19 cellular contexts compared by ENCODE assay signal in genomic region chr3:56596441-56596840, GRCh38. TPM values are rescaled to one million over a fixed set of nuclear protein-coding genes. Genes with fewer than 3 reads are reported as not detected.
DNase-seq lines count a peak whose midpoint lies in the region; ATAC-seq and TF ChIP-seq lines count a peak whose summit lies in the region.
"Had no signal": no experiment of that assay in that cellular context is flagged by ENCODE, and none has a peak within 500 bp of the region (broad histone marks: within the 10 kb centered on the region; RNA-seq: fewer than 3 reads in every experiment).

No MANE protein-coding gene starts in this region.

- CTCF ChIA-PET in activated naive CD4-positive, alpha-beta T cell treated with anti-CD3 and anti-CD28 coated beads, Interleukin-2, amount 10 ng/mL, durations not matched to agents 7 days and 5 days (lab: Charles Lee): no interaction called here
- CTCF ChIA-PET in CD8-positive, alpha-beta memory T cell (lab: Charles Lee): no interaction called here

- H3K27ac ChIP-seq in CD8-positive, alpha-beta memory T cell (ENCODE audit: low read depth, low read length): no peak overlapping the region
- no peak overlapping the region for H3K27ac ChIP-seq in suprapubic skin
- H3K27ac ChIP-seq: KMS-11, SJCRH30 had no signal

- TF ChIP-seq CTCF in suprapubic skin (IDR thresholded peaks at IDR 0.05): no peak

- 98% methylated on average over 6 of the region's 6 CpGs for WGBS in suprapubic skin

- peaks cover 42% of the 10 kb centered on the region for H3K4me1 ChIP-seq in CD8-positive, alpha-beta memory T cell (ENCODE audit: insufficient read depth, low read length)
- no peaks in the 10 kb centered on the region for H3K4me1 ChIP-seq in suprapubic skin
- H3K4me1 ChIP-seq: BE2C, SJCRH30 had no signal

- no peaks in the 10 kb centered on the region for H3K36me3 ChIP-seq in CD8-positive, alpha-beta memory T cell (ENCODE audit: insufficient read depth, low read length)
- peaks cover 20% of the 10 kb centered on the region for H3K36me3 ChIP-seq in suprapubic skin
- H3K36me3 ChIP-seq: BE2C had no signal

- no peak for DNase-seq in activated naive CD4-positive, alpha-beta T cell treated with anti-CD3 and anti-CD28 coated beads, Interleukin-2, amount 10 ng/mL, durations not matched to agents 7 days and 5 days
- no peak for DNase-seq in activated naive CD4-positive, alpha-beta T cell (lab: John Stamatoyannopoulos, UW)
- peak in 1 of 5 donors; percentile 33 for DNase-seq in CD8-positive, alpha-beta memory T cell
- peak in 2 of 10 donors; percentile 54 to 56 for DNase-seq in naive thymus-derived CD8-positive, alpha-beta T cell
- no peak for DNase-seq in islet precursor cell
- DNase-seq in suprapubic skin (ENCODE audit: low spot score in 2 of 2): no peak
- DNase-seq: BE2C, Calu3, DMS153, NCI-H1092 treated with DMSO at 0.1 percent for 48 hours, NCI-H1436 treated with DMSO at 0.1 percent for 48 hours, NCI-H2029, NCI-H2227 treated with DMSO at 0.1 percent for 48 hours, NCI-H510A, OCI-M1, SJCRH30 had no signal

- no peak for TF ChIP-seq POLR2A in suprapubic skin (IDR thresholded peaks at IDR 0.05)

- no peak overlapping the region for H3K4me3 ChIP-seq in CD8-positive, alpha-beta memory T cell (ENCODE audit: low read length)
- H3K4me3 ChIP-seq in suprapubic skin: no peak overlapping the region
- H3K4me3 ChIP-seq: SJCRH30 had no signal

- no peak overlapping the region for H3K4me3 Mint-ChIP-seq in activated naive CD4-positive, alpha-beta T cell treated with anti-CD3 and anti-CD28 coated beads, Interleukin-2, amount 10 ng/mL, durations not matched to agents 7 days and 5 days
- peak overlapping the region in 1 of 7 donors; percentile 9 for H3K4me3 Mint-ChIP-seq in CD8-positive, alpha-beta memory T cell
- peak overlapping the region; percentile 30 for H3K4me3 Mint-ChIP-seq in activated T-helper 17 cell treated with anti-CD3 and anti-CD28 coated beads, Interleukin-2, amount 50 U/mL, for 72 hours
- peak overlapping the region in 9 of 10 donors; percentile 21 to 72 (median 55) for H3K4me3 Mint-ChIP-seq in naive thymus-derived CD8-positive, alpha-beta T cell

- TF ChIP-seq EP300 in suprapubic skin (IDR thresholded peaks at IDR 0.05): no peak

- peaks cover 71% of the 10 kb centered on the region for H3K36me3 Mint-ChIP-seq in activated naive CD4-positive, alpha-beta T cell treated with anti-CD3 and anti-CD28 coated beads, Interleukin-2, amount 10 ng/mL, durations not matched to agents 7 days and 5 days
- H3K36me3 Mint-ChIP-seq in CD8-positive, alpha-beta memory T cell: peaks cover 28 to 60% (median 42%) of the 10 kb centered on the region in 3 donors
- H3K36me3 Mint-ChIP-seq in activated T-helper 17 cell treated with anti-CD3 and anti-CD28 coated beads, Interleukin-2, amount 50 U/mL, for 72 hours (ENCODE audit: low read depth): peaks cover 81% of the 10 kb centered on the region
- H3K36me3 Mint-ChIP-seq in naive thymus-derived CD8-positive, alpha-beta T cell: peaks cover 31 to 61% (median 54%) of the 10 kb centered on the region in 3 donors

- no peaks in the 10 kb centered on the region for H3K27me3 Mint-ChIP-seq in activated naive CD4-positive, alpha-beta T cell treated with anti-CD3 and anti-CD28 coated beads, Interleukin-2, amount 10 ng/mL, durations not matched to agents 7 days and 5 days
- H3K27me3 Mint-ChIP-seq in CD8-positive, alpha-beta memory T cell: no peaks in the 10 kb centered on the region
- H3K27me3 Mint-ChIP-seq in activated T-helper 17 cell treated with anti-CD3 and anti-CD28 coated beads, Interleukin-2, amount 50 U/mL, for 72 hours: no peaks in the 10 kb centered on the region
- no peaks in the 10 kb centered on the region for H3K27me3 Mint-ChIP-seq in naive thymus-derived CD8-positive, alpha-beta T cell

- POLR2A ChIA-PET in CD8-positive, alpha-beta memory T cell (lab: Charles Lee): no interaction called here
- POLR2A ChIA-PET in naive thymus-derived CD8-positive, alpha-beta T cell (lab: Charles Lee): interaction anchor here (0.7 to 1.5 kb wide), 2 partner anchors 12 to 186 kb away, joined by 3 to 4 read pairs; no protein-coding TSS in a partner anchor

- peaks cover 29% of the 10 kb centered on the region for H3K9me3 Mint-ChIP-seq in activated naive CD4-positive, alpha-beta T cell treated with anti-CD3 and anti-CD28 coated beads, Interleukin-2, amount 10 ng/mL, durations not matched to agents 7 days and 5 days
- peaks cover 0 to 5% (median 0%) of the 10 kb centered on the region in 5 donors for H3K9me3 Mint-ChIP-seq in CD8-positive, alpha-beta memory T cell
- H3K9me3 Mint-ChIP-seq in activated T-helper 17 cell treated with anti-CD3 and anti-CD28 coated beads, Interleukin-2, amount 50 U/mL, for 72 hours: peaks cover 12% of the 10 kb centered on the region
- peaks cover 0 to 28% (median 8%) of the 10 kb centered on the region in 9 donors for H3K9me3 Mint-ChIP-seq in naive thymus-derived CD8-positive, alpha-beta T cell

- H3K4me1 Mint-ChIP-seq in activated naive CD4-positive, alpha-beta T cell treated with anti-CD3 and anti-CD28 coated beads, Interleukin-2, amount 10 ng/mL, durations not matched to agents 7 days and 5 days: peaks cover 56% of the 10 kb centered on the region
- peaks cover 66 to 89% (median 87%) of the 10 kb centered on the region in 3 donors for H3K4me1 Mint-ChIP-seq in CD8-positive, alpha-beta memory T cell
- peaks cover 48% of the 10 kb centered on the region for H3K4me1 Mint-ChIP-seq in activated T-helper 17 cell treated with anti-CD3 and anti-CD28 coated beads, Interleukin-2, amount 50 U/mL, for 72 hours
- H3K4me1 Mint-ChIP-seq in naive thymus-derived CD8-positive, alpha-beta T cell: peaks cover 36 to 83% (median 81%) of the 10 kb centered on the region in 4 donors

- H3K9me3 ChIP-seq in CD8-positive, alpha-beta memory T cell (ENCODE audit: low read length): no peaks in the 10 kb centered on the region
- no peaks in the 10 kb centered on the region for H3K9me3 ChIP-seq in suprapubic skin
- H3K9me3 ChIP-seq: BE2C, SJCRH30 had no signal

- no peak for ATAC-seq in activated T-helper 17 cell treated with anti-CD3 and anti-CD28 coated beads, Interleukin-2, amount 50 U/mL, for 72 hours (replicated peaks)
- ATAC-seq in naive thymus-derived CD8-positive, alpha-beta T cell: no peak
- ATAC-seq in GM18909 (IDR thresholded peaks at IDR 0.05; ENCODE audit: poor library complexity, unreplicated experiment): no peak

- no peaks in the 10 kb centered on the region for H3K27me3 ChIP-seq in CD8-positive, alpha-beta memory T cell (ENCODE audit: insufficient read depth, low read length, poor library complexity, severe bottlenecking)
- no peaks in the 10 kb centered on the region for H3K27me3 ChIP-seq in suprapubic skin
- H3K27me3 ChIP-seq: BE2C, SJCRH30 had no signal

- H3K27ac Mint-ChIP-seq in activated naive CD4-positive, alpha-beta T cell treated with anti-CD3 and anti-CD28 coated beads, Interleukin-2, amount 10 ng/mL, durations not matched to agents 7 days and 5 days: peak overlapping the region; percentile 8
- H3K27ac Mint-ChIP-seq in CD8-positive, alpha-beta memory T cell: peak overlapping the region; percentile 30 to 83 (median 67)
- H3K27ac Mint-ChIP-seq in activated T-helper 17 cell treated with anti-CD3 and anti-CD28 coated beads, Interleukin-2, amount 50 U/mL, for 72 hours: peak overlapping the region; percentile 4
- H3K27ac Mint-ChIP-seq in naive thymus-derived CD8-positive, alpha-beta T cell: peak overlapping the region; percentile 2 to 97 (median 82)

RNA-seq across cellular contexts. Expression of gene CCDC66, which starts 39.5 kb away (rescaled TPM):
- 10 to 100 TPM; 35.7 to 38.7 TPM for total RNA-seq in CD8-positive, alpha-beta memory T cell
- 25.0 TPM for polyA plus RNA-seq in CD8-positive, alpha-beta memory T cell
- 10 to 100 TPM; 26.3 to 27.0 TPM for total RNA-seq in activated T-helper 17 cell treated with anti-CD3 and anti-CD28 coated beads, Interleukin-2, amount 50 U/mL, for 72 hours
- total RNA-seq in naive thymus-derived CD8-positive, alpha-beta T cell: 100 to 1,000 TPM; 114 to 118 TPM
- polyA plus RNA-seq in naive thymus-derived CD8-positive, alpha-beta T cell: 10 to 100 TPM; 16.8 to 28.9 (median 20.9) TPM
- 10 to 100 TPM; 17.2 to 50.8 (median 24.9) TPM for total RNA-seq in suprapubic skin

Comparison
In these comparisons a context has a peak if more than half of its experiments do, and no peak if none do; other contexts are left out.
1. H3K27ac Mint-ChIP-seq: peak in every context shown above with its lines; median percentile 82 in naive thymus-derived CD8-positive, alpha-beta T cell; 67 in CD8-positive, alpha-beta memory T cell; 8 in activated naive CD4-positive, alpha-beta T cell treated with anti-CD3 and anti-CD28 coated beads, Interleukin-2, amount 10 ng/mL, durations not matched to agents 7 days and 5 days; 4 in activated T-helper 17 cell treated with anti-CD3 and anti-CD28 coated beads, Interleukin-2, amount 50 U/mL, for 72 hours.